ENCODE assay signal across 12 cellular contexts in genomic region chr9:16138961-16139441, GRCh38.
DNase-seq lines count a peak whose midpoint lies in the region; ATAC-seq and TF ChIP-seq lines count a peak whose summit lies in the region.
"Had no signal": no experiment of that assay in that cellular context is flagged by ENCODE, and none has a peak within 500 bp of the region (broad histone marks: within the 10 kb centered on the region; RNA-seq: fewer than 3 reads in every experiment).

No MANE protein-coding gene starts in this region.

- H3K36me3 ChIP-seq in mammary epithelial cell (ENCODE audit: insufficient read depth, low read length) (no peaks in the 10 kb centered on the region), H7 (replicated peaks; ENCODE audit: control insufficient read depth, insufficient read depth, low read length) (no peaks in the 10 kb centered on the region)
- H3K36me3 ChIP-seq: SJSA1 had no signal

- intact Hi-C loops in mammary epithelial cell (cut with micrococcal nuclease): loop anchor here (10.0 kb wide), 1 partner anchor 104 kb away; no protein-coding TSS in a partner anchor

- H3K4me3 ChIP-seq in mammary epithelial cell (replicated peaks in 1 of 3; ENCODE audit: insufficient read depth in 1 of 3, low read depth in 2 of 3, low read length in 3 of 3) (no peak overlapping the region), H7 (ENCODE audit: insufficient read depth, low read depth, low read length) (no peak overlapping the region)
- H3K4me3 ChIP-seq: SJSA1, skin epidermis had no signal

- H3K4me2 ChIP-seq in mammary epithelial cell (ENCODE audit: insufficient read depth, low read depth, low read length): peak overlapping the region; percentile 40

- H2AFZ ChIP-seq in mammary epithelial cell (ENCODE audit: low read depth, low read length): peak overlapping the region; percentile 54

- no peaks in the 10 kb centered on the region for H3K9me3 ChIP-seq in mammary epithelial cell (replicated peaks; ENCODE audit: insufficient read depth, low read length)
- H3K9me3 ChIP-seq: SJSA1 had no signal

- in situ Hi-C loops in mammary epithelial cell (cut with MboI; ENCODE audit: low sequenced_read_pairs in 2 of 2): no loop called here

- no peaks in the 10 kb centered on the region for H4K20me1 ChIP-seq in mammary epithelial cell (ENCODE audit: insufficient read depth, low read length)

- peaks cover 13% of the 10 kb centered on the region for H3K4me1 ChIP-seq in mammary epithelial cell (ENCODE audit: insufficient read depth, low read length)

- no peak for TF ChIP-seq CTCF in mammary epithelial cell (conservative IDR thresholded peaks at IDR 0.05 in 1 of 2, IDR thresholded peaks at IDR 0.05 in 1 of 2; ENCODE audit: extremely low read depth in 1 of 2, insufficient read depth in 1 of 2, low read depth in 1 of 2, low read length in 2 of 2)

- H3K9ac ChIP-seq in mammary epithelial cell (ENCODE audit: insufficient read depth, low read length): no peak overlapping the region

- H3K27ac ChIP-seq in mammary epithelial cell (ENCODE audit: insufficient read depth, low read depth, low read length): no peak overlapping the region
- H3K27ac ChIP-seq: SJSA1 had no signal

- no peaks in the 10 kb centered on the region for H3K79me2 ChIP-seq in mammary epithelial cell (ENCODE audit: insufficient read depth, low read length)

- no TSS peak for BruUV-seq in mammary epithelial cell (replicated peaks; lab: Mats Ljungman, UMichigan)

- DNase-seq in HS-5 (ENCODE audit: low read depth): peak; percentile 35
- DNase-seq in mammary epithelial cell: no peak
- peak; percentile 80 for DNase-seq in left kidney (ENCODE audit: low read depth, low spot score)
- DNase-seq in ureter (ENCODE audit: low spot score): peak; percentile 54
- DNase-seq in hypothalamus (lab: John Stamatoyannopoulos, UW): no peak
- DNase-seq in H7: no peak
- DNase-seq: activated CD4-positive, CD25-positive, alpha-beta regulatory T cell; activated T-cell treated with anti-CD3 and anti-CD28 coated beads, Interleukin-2, amount 50 U/mL, for 48 hours; NCI-H510A treated with DMSO at 0.1 percent for 48 hours had no signal

- CTCF ChIA-PET in mammary epithelial cell (lab: Charles Lee; ENCODE audit: low non-redundant PET): no interaction called here

- dilution Hi-C loops in mammary epithelial cell (cut with HindIII; ENCODE audit: low sequenced_read_pairs): no loop called here

- 31% methylated on average over 7 of the region's 9 CpGs for WGBS in mammary epithelial cell (ENCODE audit: low coverage, missing lambda C conversion rate)

- no peaks in the 10 kb centered on the region for H3K27me3 ChIP-seq in mammary epithelial cell (ENCODE audit: insufficient read depth, low read length)
- H3K27me3 ChIP-seq in H7 (ENCODE audit: control insufficient read depth, insufficient read depth, low read length): no peaks in the 10 kb centered on the region
- H3K27me3 ChIP-seq: SJSA1 had no signal

- ATAC-seq in esophagus mucosa: no peak

Comparison
In these comparisons a context has a peak if more than half of its experiments do, and no peak if none do; other contexts are left out.
1. DNase-seq: peak in HS-5 (single experiment), left kidney (single experiment) and ureter (single experiment); none in mammary epithelial cell (single experiment), hypothalamus (0 of 51) and H7 (single experiment).